18 cellular contexts compared by ENCODE assay signal in the genomic region with DNA sequence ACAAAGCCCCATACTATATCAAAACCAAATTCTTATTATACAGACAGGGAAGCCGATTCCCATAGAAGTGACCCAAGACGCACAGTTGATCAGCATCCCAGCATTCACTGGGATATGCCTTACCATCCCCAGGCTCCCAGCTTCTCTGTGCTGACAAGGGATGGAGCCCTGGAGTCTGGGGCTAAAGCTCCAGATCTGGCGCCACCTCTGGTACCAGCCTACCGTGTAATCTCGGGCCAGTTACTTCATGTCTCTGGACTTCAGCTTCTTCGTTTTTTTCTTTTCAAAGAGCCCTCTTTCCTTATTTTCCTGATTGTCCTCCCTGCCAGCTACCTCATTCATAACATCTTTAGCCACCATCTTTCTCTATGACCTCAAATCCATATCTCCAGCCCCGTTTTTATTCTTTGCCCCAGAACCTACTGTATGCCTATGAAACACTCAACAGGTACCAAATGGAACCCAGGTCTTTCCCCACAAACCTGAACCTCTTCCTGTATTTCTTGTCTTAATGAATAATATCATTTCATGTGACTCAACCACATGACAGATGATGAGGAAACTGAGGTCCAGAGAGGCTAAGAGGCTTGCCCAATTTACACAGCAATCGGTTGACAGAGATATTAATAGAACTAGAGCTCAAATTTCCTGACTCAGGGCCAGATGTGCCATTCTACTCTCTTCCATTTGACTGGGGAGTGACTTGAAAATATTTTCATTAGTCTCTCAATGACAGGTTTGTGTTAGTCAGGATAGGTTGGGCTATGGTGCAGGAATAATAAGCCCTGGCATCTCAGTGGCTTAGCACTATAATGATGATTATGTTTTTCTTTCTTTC.
DNase-seq lines count a peak whose midpoint lies in the region; ATAC-seq and TF ChIP-seq lines count a peak whose summit lies in the region.
"Had no signal": no experiment of that assay in that cellular context is flagged by ENCODE, and none has a peak within 500 bp of the region (broad histone marks: within the 10 kb centered on the region; RNA-seq: fewer than 3 reads in every experiment).

No MANE protein-coding gene starts in this region.

- no peak overlapping the region for H3K27ac ChIP-seq in hepatocyte
- H3K27ac ChIP-seq: adrenal gland, suprapubic skin had no signal

- H3K4me2 ChIP-seq in hepatocyte: no peak overlapping the region

- H3K27ac Mint-ChIP-seq in WTC11: no peak overlapping the region
- H3K27ac Mint-ChIP-seq: activated CD4-positive, alpha-beta memory T cell treated with anti-CD3 and anti-CD28 coated beads, Interleukin-2, amount 10 ng/mL, durations not matched to agents 7 days and 5 days had no signal

- no peaks in the 10 kb centered on the region for H3K36me3 Mint-ChIP-seq in WTC11
- H3K36me3 Mint-ChIP-seq: CD14-positive monocyte had no signal

- H4K20me1 ChIP-seq in hepatocyte (ENCODE audit: insufficient read depth, poor library complexity, severe bottlenecking): no peaks in the 10 kb centered on the region

- H3K4me1 Mint-ChIP-seq in WTC11: peaks cover 17% of the 10 kb centered on the region
- H3K4me1 Mint-ChIP-seq: activated CD4-positive, alpha-beta memory T cell treated with anti-CD3 and anti-CD28 coated beads, Interleukin-2, amount 10 ng/mL, durations not matched to agents 7 days and 5 days had no signal

- 63% methylated on average over 8 of the region's 8 CpGs for WGBS in hepatocyte (ENCODE audit: low lambda C conversion rate, missing lambda C conversion rate)

- ATAC-seq in WTC11: peak; percentile 90
- no peak for ATAC-seq in HG03432 (IDR thresholded peaks at IDR 0.05; ENCODE audit: unreplicated experiment)
- ATAC-seq: GM12878 had no signal

- TF ChIP-seq CTCF in GM06990 (IDR thresholded peaks at IDR 0.05; ENCODE audit: insufficient read depth, low read length, poor library complexity, severe bottlenecking) (peak; percentile 31), WTC11 (IDR thresholded peaks at IDR 0.05) (no peak), hepatocyte (IDR thresholded peaks at IDR 0.05; ENCODE audit: poor library complexity) (no peak)

- H3K4me1 ChIP-seq in hepatocyte (ENCODE audit: insufficient read depth): peaks cover 4% of the 10 kb centered on the region
- H3K4me1 ChIP-seq: adrenal gland had no signal

- H3K36me3 ChIP-seq in GM06990 (ENCODE audit: control insufficient read depth, insufficient read depth, low read length) (no peaks in the 10 kb centered on the region), hepatocyte (replicated peaks; ENCODE audit: insufficient read depth, low read depth) (no peaks in the 10 kb centered on the region)
- H3K36me3 ChIP-seq: adrenal gland, suprapubic skin had no signal

- DNase-seq in GM06990 (ENCODE audit: extremely low read depth, insufficient read length) (no peak), HuH-7 (ENCODE audit: low spot score) (peak; percentile 50), WTC11 (ENCODE audit: low spot score) (peak; percentile 38), myocyte (ENCODE audit: low read depth) (peak; percentile 65), hepatocyte (ENCODE audit: low spot score) (no peak), dermis blood vessel endothelial cell (no peak)
- DNase-seq: activated CD4-positive, alpha-beta memory T cell treated with anti-CD3 and anti-CD28 coated beads, Interleukin-2, amount 10 ng/mL, durations not matched to agents 7 days and 5 days; adrenal gland; EL; KBM-7; midbrain; NCI-H146; OCI-M1; stimulated activated CD4-positive, alpha-beta T cell treated with anti-CD3 and anti-CD28 coated beads, Interleukin-2, amount 100 ng/mL, for 24 hours had no signal

- H2AFZ ChIP-seq in hepatocyte: no peak overlapping the region

- no peaks in the 10 kb centered on the region for H3K79me2 ChIP-seq in hepatocyte

- no peaks in the 10 kb centered on the region for H3K9me3 Mint-ChIP-seq in WTC11
- H3K9me3 Mint-ChIP-seq: activated CD4-positive, alpha-beta memory T cell treated with anti-CD3 and anti-CD28 coated beads, Interleukin-2, amount 10 ng/mL, durations not matched to agents 7 days and 5 days had no signal

- no peak overlapping the region for H3K4me3 Mint-ChIP-seq in WTC11
- H3K4me3 Mint-ChIP-seq: activated CD4-positive, alpha-beta memory T cell treated with anti-CD3 and anti-CD28 coated beads, Interleukin-2, amount 10 ng/mL, durations not matched to agents 7 days and 5 days; CD14-positive monocyte had no signal

- no peaks in the 10 kb centered on the region for H3K9me3 ChIP-seq in hepatocyte (ENCODE audit: low read depth)
- H3K9me3 ChIP-seq: adrenal gland, suprapubic skin had no signal

- H3K4me3 ChIP-seq in GM06990 (replicated peaks; ENCODE audit: low read depth, low read length) (no peak overlapping the region), hepatocyte (no peak overlapping the region)
- H3K4me3 ChIP-seq: adrenal gland, GM12878, suprapubic skin had no signal

- H3K27me3 ChIP-seq in GM06990 (replicated peaks; ENCODE audit: control insufficient read depth, insufficient read depth, low read length) (no peaks in the 10 kb centered on the region; the same call in 1 of the 2 replicates), hepatocyte (peaks cover 8% of the 10 kb centered on the region)
- H3K27me3 ChIP-seq: adrenal gland, suprapubic skin had no signal

- POLR2A ChIA-PET in WTC11 (lab: Charles Lee): interaction anchor here (0.5 to 0.7 kb wide), 2 partner anchors 84 to 86 kb away, joined by 3 read pairs; a partner anchor contains a TSS

- H3K27me3 Mint-ChIP-seq in WTC11 (ENCODE audit: low read depth): no peaks in the 10 kb centered on the region; the same call in 1 of the 2 replicates

- H3K9me2 ChIP-seq in hepatocyte (replicated peaks; ENCODE audit: insufficient read depth): no peaks in the 10 kb centered on the region

- CTCF ChIA-PET in WTC11 (lab: Charles Lee): interaction anchor here (0.6 to 1.4 kb wide), 16 partner anchors 14 to 705 kb away, joined by 3 to 11 read pairs (median 4); no protein-coding TSS in a partner anchor

TF ChIP-seq in WTC11, 78 proteins besides CTCF, POLR2A, EP300 and RAD21 (continues in another document):
- TF ChIP-seq, protein P1, sequence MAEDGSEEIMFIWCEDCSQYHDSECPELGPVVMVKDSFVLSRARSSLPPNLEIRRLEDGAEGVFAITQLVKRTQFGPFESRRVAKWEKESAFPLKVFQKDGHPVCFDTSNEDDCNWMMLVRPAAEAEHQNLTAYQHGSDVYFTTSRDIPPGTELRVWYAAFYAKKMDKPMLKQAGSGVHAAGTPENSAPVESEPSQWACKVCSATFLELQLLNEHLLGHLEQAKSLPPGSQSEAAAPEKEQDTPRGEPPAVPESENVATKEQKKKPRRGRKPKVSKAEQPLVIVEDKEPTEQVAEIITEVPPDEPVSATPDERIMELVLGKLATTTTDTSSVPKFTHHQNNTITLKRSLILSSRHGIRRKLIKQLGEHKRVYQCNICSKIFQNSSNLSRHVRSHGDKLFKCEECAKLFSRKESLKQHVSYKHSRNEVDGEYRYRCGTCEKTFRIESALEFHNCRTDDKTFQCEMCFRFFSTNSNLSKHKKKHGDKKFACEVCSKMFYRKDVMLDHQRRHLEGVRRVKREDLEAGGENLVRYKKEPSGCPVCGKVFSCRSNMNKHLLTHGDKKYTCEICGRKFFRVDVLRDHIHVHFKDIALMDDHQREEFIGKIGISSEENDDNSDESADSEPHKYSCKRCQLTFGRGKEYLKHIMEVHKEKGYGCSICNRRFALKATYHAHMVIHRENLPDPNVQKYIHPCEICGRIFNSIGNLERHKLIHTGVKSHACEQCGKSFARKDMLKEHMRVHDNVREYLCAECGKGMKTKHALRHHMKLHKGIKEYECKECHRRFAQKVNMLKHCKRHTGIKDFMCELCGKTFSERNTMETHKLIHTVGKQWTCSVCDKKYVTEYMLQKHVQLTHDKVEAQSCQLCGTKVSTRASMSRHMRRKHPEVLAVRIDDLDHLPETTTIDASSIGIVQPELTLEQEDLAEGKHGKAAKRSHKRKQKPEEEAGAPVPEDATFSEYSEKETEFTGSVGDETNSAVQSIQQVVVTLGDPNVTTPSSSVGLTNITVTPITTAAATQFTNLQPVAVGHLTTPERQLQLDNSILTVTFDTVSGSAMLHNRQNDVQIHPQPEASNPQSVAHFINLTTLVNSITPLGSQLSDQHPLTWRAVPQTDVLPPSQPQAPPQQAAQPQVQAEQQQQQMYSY (CRISPR knock-in tag; IDR thresholded peaks at IDR 0.05): no peak
- TF ChIP-seq GRHL2 (CRISPR knock-in tag; IDR thresholded peaks at IDR 0.05; ENCODE audit: insufficient replicate concordance, severe bottlenecking) (no peak), ESRRA (CRISPR knock-in tag; IDR thresholded peaks at IDR 0.05; ENCODE audit: borderline replicate concordance) (no peak)
- TF ChIP-seq, protein P2, sequence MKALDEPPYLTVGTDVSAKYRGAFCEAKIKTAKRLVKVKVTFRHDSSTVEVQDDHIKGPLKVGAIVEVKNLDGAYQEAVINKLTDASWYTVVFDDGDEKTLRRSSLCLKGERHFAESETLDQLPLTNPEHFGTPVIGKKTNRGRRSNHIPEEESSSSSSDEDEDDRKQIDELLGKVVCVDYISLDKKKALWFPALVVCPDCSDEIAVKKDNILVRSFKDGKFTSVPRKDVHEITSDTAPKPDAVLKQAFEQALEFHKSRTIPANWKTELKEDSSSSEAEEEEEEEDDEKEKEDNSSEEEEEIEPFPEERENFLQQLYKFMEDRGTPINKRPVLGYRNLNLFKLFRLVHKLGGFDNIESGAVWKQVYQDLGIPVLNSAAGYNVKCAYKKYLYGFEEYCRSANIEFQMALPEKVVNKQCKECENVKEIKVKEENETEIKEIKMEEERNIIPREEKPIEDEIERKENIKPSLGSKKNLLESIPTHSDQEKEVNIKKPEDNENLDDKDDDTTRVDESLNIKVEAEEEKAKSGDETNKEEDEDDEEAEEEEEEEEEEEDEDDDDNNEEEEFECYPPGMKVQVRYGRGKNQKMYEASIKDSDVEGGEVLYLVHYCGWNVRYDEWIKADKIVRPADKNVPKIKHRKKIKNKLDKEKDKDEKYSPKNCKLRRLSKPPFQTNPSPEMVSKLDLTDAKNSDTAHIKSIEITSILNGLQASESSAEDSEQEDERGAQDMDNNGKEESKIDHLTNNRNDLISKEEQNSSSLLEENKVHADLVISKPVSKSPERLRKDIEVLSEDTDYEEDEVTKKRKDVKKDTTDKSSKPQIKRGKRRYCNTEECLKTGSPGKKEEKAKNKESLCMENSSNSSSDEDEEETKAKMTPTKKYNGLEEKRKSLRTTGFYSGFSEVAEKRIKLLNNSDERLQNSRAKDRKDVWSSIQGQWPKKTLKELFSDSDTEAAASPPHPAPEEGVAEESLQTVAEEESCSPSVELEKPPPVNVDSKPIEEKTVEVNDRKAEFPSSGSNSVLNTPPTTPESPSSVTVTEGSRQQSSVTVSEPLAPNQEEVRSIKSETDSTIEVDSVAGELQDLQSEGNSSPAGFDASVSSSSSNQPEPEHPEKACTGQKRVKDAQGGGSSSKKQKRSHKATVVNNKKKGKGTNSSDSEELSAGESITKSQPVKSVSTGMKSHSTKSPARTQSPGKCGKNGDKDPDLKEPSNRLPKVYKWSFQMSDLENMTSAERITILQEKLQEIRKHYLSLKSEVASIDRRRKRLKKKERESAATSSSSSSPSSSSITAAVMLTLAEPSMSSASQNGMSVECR (CRISPR knock-in tag; IDR thresholded peaks at IDR 0.05; ENCODE audit: borderline replicate concordance): no peak

Comparison
In these comparisons a context has a peak if more than half of its experiments do, and no peak if none do; other contexts are left out.
1. DNase-seq: peak in HuH-7 (single experiment), WTC11 (single experiment) and myocyte (single experiment); none in GM06990 (single experiment), hepatocyte (single experiment) and dermis blood vessel endothelial cell (single experiment).